In the genomic region with DNA sequence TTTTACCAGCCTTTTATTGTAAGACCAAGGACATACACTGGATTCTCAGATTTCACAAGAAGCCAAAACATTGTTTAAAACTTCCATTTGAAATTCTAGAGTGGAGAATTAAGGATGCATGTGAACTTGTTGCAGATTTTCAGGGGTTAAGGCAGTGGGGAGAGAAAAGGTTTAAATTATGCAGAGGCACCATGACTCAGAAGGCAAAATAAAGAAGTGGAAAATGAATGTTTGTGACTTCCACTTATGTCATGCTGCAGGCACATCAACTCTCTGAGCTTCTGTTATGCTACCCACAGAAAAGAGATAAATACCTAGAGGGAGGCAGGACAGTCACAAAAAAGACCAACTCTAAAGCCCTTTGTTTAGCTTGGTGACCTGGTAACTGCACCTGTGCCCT, we compare ENCODE assay signal across 13 cellular contexts.
DNase-seq lines count a peak whose midpoint lies in the region; ATAC-seq and TF ChIP-seq lines count a peak whose summit lies in the region.
"Had no signal": no experiment of that assay in that cellular context is flagged by ENCODE, and none has a peak within 500 bp of the region (broad histone marks: within the 10 kb centered on the region; RNA-seq: fewer than 3 reads in every experiment).

No MANE protein-coding gene starts in this region.

- no peak for ATAC-seq in HG02798 (IDR thresholded peaks at IDR 0.05; ENCODE audit: poor library complexity, unreplicated experiment)

- no peaks in the 10 kb centered on the region for H3K9me2 ChIP-seq in hepatocyte (replicated peaks; ENCODE audit: insufficient read depth)

- H3K4me3 ChIP-seq in choroid plexus epithelial cell (ENCODE audit: low read depth, low read length): no peak overlapping the region
- H3K4me3 ChIP-seq in neuron (ENCODE audit: low read length): no peak overlapping the region
- H3K4me3 ChIP-seq in hepatocyte: no peak overlapping the region
- H3K4me3 ChIP-seq: pancreas had no signal

- H3K79me2 ChIP-seq in hepatocyte: no peaks in the 10 kb centered on the region

- no peaks in the 10 kb centered on the region for H4K20me1 ChIP-seq in hepatocyte (ENCODE audit: insufficient read depth, poor library complexity, severe bottlenecking)

- H3K27me3 ChIP-seq in neuron (ENCODE audit: insufficient read depth, low read length): no peaks in the 10 kb centered on the region
- no peaks in the 10 kb centered on the region for H3K27me3 ChIP-seq in hepatocyte
- H3K27me3 ChIP-seq: pancreas had no signal

- H3K4me1 ChIP-seq in neuron (ENCODE audit: insufficient read depth, low read length) (peaks cover 15% of the 10 kb centered on the region), hepatocyte (ENCODE audit: insufficient read depth) (peaks cover 7% of the 10 kb centered on the region)
- H3K4me1 ChIP-seq: pancreas had no signal

- H2AFZ ChIP-seq in neuron (ENCODE audit: low read depth, low read length) (peak overlapping the region; percentile 55), hepatocyte (no peak overlapping the region)

- DNase-seq in CD1c-positive myeloid dendritic cell (ENCODE audit: extremely low spot score): peak; percentile 40
- peak; percentile 42 to 89 for DNase-seq in NOMO-1 (lab: John Stamatoyannopoulos, UW; ENCODE audit: unreplicated experiment in 2 of 2)
- peak; percentile 30 for DNase-seq in choroid plexus epithelial cell (ENCODE audit: low read depth)
- DNase-seq in NCI-H226: no peak
- DNase-seq in hepatocyte (ENCODE audit: low spot score): no peak
- no peak for DNase-seq in NCI-H2196 (lab: John Stamatoyannopoulos, UW; ENCODE audit: unreplicated experiment)
- DNase-seq: activated CD4-positive, alpha-beta memory T cell treated with anti-CD3 and anti-CD28 coated beads for 36 hours; DND-41; NCI-H446 treated with DMSO at 0.1 percent for 48 hours had no signal

- H3K36me3 ChIP-seq in neuron (ENCODE audit: insufficient read depth, low read length) (no peaks in the 10 kb centered on the region), hepatocyte (replicated peaks; ENCODE audit: insufficient read depth, low read depth) (no peaks in the 10 kb centered on the region)
- H3K36me3 ChIP-seq: pancreas had no signal

- H3K27ac ChIP-seq in hepatocyte: no peak overlapping the region
- H3K27ac ChIP-seq: C4-2B, pancreas had no signal

- no peaks in the 10 kb centered on the region for H3K9me3 ChIP-seq in neuron (ENCODE audit: low read length)
- H3K9me3 ChIP-seq in hepatocyte (ENCODE audit: low read depth): no peaks in the 10 kb centered on the region
- H3K9me3 ChIP-seq: pancreas had no signal

- H3K4me2 ChIP-seq in hepatocyte: no peak overlapping the region

- TF ChIP-seq CTCF in choroid plexus epithelial cell (conservative IDR thresholded peaks at IDR 0.05; ENCODE audit: low read depth, low read length) (no peak), hepatocyte (IDR thresholded peaks at IDR 0.05; ENCODE audit: poor library complexity) (no peak)

Comparison
In these comparisons a context has a peak if more than half of its experiments do, and no peak if none do; other contexts are left out.
1. DNase-seq: peak in CD1c-positive myeloid dendritic cell (single experiment), NOMO-1 (2 of 2) and choroid plexus epithelial cell (single experiment); none in NCI-H226 (single experiment), hepatocyte (single experiment) and NCI-H2196 (single experiment).